12 cellular contexts compared by ENCODE assay signal in genomic region chr12:53577941-53578352, GRCh38.
DNase-seq lines count a peak whose midpoint lies in the region; ATAC-seq, FAIRE-seq and TF ChIP-seq lines count a peak whose summit lies in the region.
"Had no signal": no experiment of that assay in that cellular context is flagged by ENCODE, and none has a peak within 500 bp of the region (broad histone marks: within the 10 kb centered on the region; RNA-seq: fewer than 3 reads in every experiment).

No MANE protein-coding gene starts in this region.

- TF ChIP-seq CTCF in HEK293 (tag by site-specific recombination; IDR thresholded peaks at IDR 0.05), result no peak

- H3K27me3 Mint-ChIP-seq in stimulated activated naive CD8-positive, alpha-beta T cell treated with anti-CD3 and anti-CD28 coated beads, Interleukin-15, Interleukin-2, amounts not matched to agents 100 ng/mL and 50 ng/mL, for 24 hours, result no peaks in the 10 kb centered on the region
- H3K27me3 Mint-ChIP-seq: activated naive CD8-positive, alpha-beta T cell had no signal

- H3K36me3 ChIP-seq in HEK293 (ENCODE audit: control insufficient read depth in 2 of 2, insufficient read depth in 1 of 2, low read length in 2 of 2) (no peaks in the 10 kb centered on the region), SK-N-MC (ENCODE audit: insufficient read depth, low read length) (no peaks in the 10 kb centered on the region; the same call in 1 of the 2 replicates)
- H3K36me3 ChIP-seq: upper lobe of right lung had no signal

- H3K9ac ChIP-seq in SK-N-MC (ENCODE audit: insufficient read length), result no peak overlapping the region

- H3K4me3 ChIP-seq in HEK293 (ENCODE audit: low read depth, low read length), result no peak overlapping the region
- H3K4me3 ChIP-seq in SK-N-MC, result no peak overlapping the region
- H3K4me3 ChIP-seq: upper lobe of right lung had no signal

- H3K4me1 Mint-ChIP-seq in stimulated activated naive CD8-positive, alpha-beta T cell treated with anti-CD3 and anti-CD28 coated beads, Interleukin-15, Interleukin-2, amounts not matched to agents 100 ng/mL and 50 ng/mL, for 24 hours (ENCODE audit: low read depth), result peaks cover 23% of the 10 kb centered on the region

- TF ChIP-seq POLR2A in H54 (IDR thresholded peaks at IDR 0.05; ENCODE audit: low read depth, low read length), result no peak

- DNase-seq in stimulated activated naive CD8-positive, alpha-beta T cell treated with anti-CD3 and anti-CD28 coated beads, Interleukin-15, Interleukin-2, amounts not matched to agents 100 U/mL and 50 U/mL, for 24 hours, result no peak
- DNase-seq in SK-N-MC (ENCODE audit: low read depth, low spot score) (no peak), SIG-M5 treated with dmso at 0.1 percent for 504 hours (lab: John Stamatoyannopoulos, UW; ENCODE audit: unreplicated experiment) (no peak), NCI-H1694 treated with DMSO at 0.1 percent for 48 hours (lab: John Stamatoyannopoulos, UW) (no peak), H54 (ENCODE audit: insufficient read length, low spot score) (no peak)
- DNase-seq in stimulated activated CD4-positive, alpha-beta T cell treated with anti-CD3 and anti-CD28 coated beads, Interleukin-2, amount 100 ng/mL, for 48 hours, result no peak
- DNase-seq: cerebellar nuclear complex, NCI-H69, upper lobe of right lung had no signal

- no peaks in the 10 kb centered on the region for H3K9me3 ChIP-seq in HEK293 (ENCODE audit: control insufficient read depth, insufficient read depth, low read depth, low read length)
- no peaks in the 10 kb centered on the region for H3K9me3 ChIP-seq in SK-N-MC (ENCODE audit: low read depth, low read length)
- H3K9me3 ChIP-seq: upper lobe of right lung had no signal

- peak overlapping the region; percentile 61 for H3K27ac Mint-ChIP-seq in stimulated activated naive CD8-positive, alpha-beta T cell treated with anti-CD3 and anti-CD28 coated beads, Interleukin-15, Interleukin-2, amounts not matched to agents 100 ng/mL and 50 ng/mL, for 24 hours
- H3K27ac Mint-ChIP-seq: activated naive CD8-positive, alpha-beta T cell had no signal

- H3K4me3 Mint-ChIP-seq in stimulated activated naive CD8-positive, alpha-beta T cell treated with anti-CD3 and anti-CD28 coated beads, Interleukin-15, Interleukin-2, amounts not matched to agents 100 ng/mL and 50 ng/mL, for 24 hours, result no peak overlapping the region
- H3K4me3 Mint-ChIP-seq: activated naive CD8-positive, alpha-beta T cell had no signal

- peaks cover 18% of the 10 kb centered on the region for H3K36me3 Mint-ChIP-seq in stimulated activated naive CD8-positive, alpha-beta T cell treated with anti-CD3 and anti-CD28 coated beads, Interleukin-15, Interleukin-2, amounts not matched to agents 100 ng/mL and 50 ng/mL, for 24 hours (ENCODE audit: low read depth)

- H3K27ac ChIP-seq in HEK293 (ENCODE audit: extremely low read depth, low read depth, low read length), result no peak overlapping the region
- H3K27ac ChIP-seq in SK-N-MC, result peak overlapping the region; percentile 70
- H3K27ac ChIP-seq: upper lobe of right lung had no signal

- FAIRE-seq in H54 (lab: Jason Lieb, UNC), result no peak

- H3K9me3 Mint-ChIP-seq in stimulated activated naive CD8-positive, alpha-beta T cell treated with anti-CD3 and anti-CD28 coated beads, Interleukin-15, Interleukin-2, amounts not matched to agents 100 ng/mL and 50 ng/mL, for 24 hours, result no peaks in the 10 kb centered on the region

- ATAC-seq in stimulated activated naive CD8-positive, alpha-beta T cell treated with anti-CD3 and anti-CD28 coated beads, Interleukin-15, Interleukin-2, amounts not matched to agents 100 U/mL and 50 U/mL, for 24 hours, result no peak
- ATAC-seq: upper lobe of right lung had no signal

- H3K4me1 ChIP-seq in HEK293 (ENCODE audit: control insufficient read depth, insufficient read depth, low read length), result no peaks in the 10 kb centered on the region

- POLR2A ChIA-PET in HEK293 (lab: Yijun Ruan, JAX), result no interaction called here

- CTCF ChIA-PET in HEK293 (lab: Yijun Ruan, JAX), result interaction anchor here (0.5 to 0.9 kb wide), 3 partner anchors 11 to 322 kb away, joined by 3 read pairs; no protein-coding TSS in a partner anchor

TF ChIP-seq in HEK293, 187 proteins besides CTCF, POLR2A, EP300 and RAD21:
- TF ChIP-seq ZNF121 (tag by site-specific recombination; IDR thresholded peaks at IDR 0.05), result peak; percentile 61; the same call in 1 of the 2 replicates
- peak; percentile 30; the same call in 1 of the 2 replicates for TF ChIP-seq ZIC2 (tag by site-specific recombination; IDR thresholded peaks at IDR 0.05)
- no peak for TF ChIP-seq ZNF223 (tag by site-specific recombination; IDR thresholded peaks at IDR 0.05)
TF ChIP-seq in HEK293: peak in this region for 2.
